27 cellular contexts compared by ENCODE assay signal in genomic region chr1:53665996-53666395, GRCh38.
"Had no signal": no experiment of that assay in that cellular context is flagged by ENCODE, and none has a peak within 500 bp of the region (broad histone marks: within the 10 kb centered on the region; RNA-seq: fewer than 3 reads in every experiment).

No MANE protein-coding gene starts in this region.

- DNase-seq: hypothalamus; immature natural killer cell; left ventricle myocardium inferior; mesendoderm; naive B cell; natural killer cell; nephron progenitor cell; occipital lobe; ovary; stimulated activated CD4-positive, alpha-beta T cell treated with anti-CD3 and anti-CD28 coated beads, Interleukin-4, amount 100 ng/mL, for 24 hours; stimulated activated naive CD4-positive, alpha-beta T cell; tibial artery; upper lobe of right lung had no signal

- H3K4me1 ChIP-seq: neural progenitor cell, tibial artery, upper lobe of right lung had no signal

- H3K36me3 Mint-ChIP-seq: immature natural killer cell; mesothelial cell of epicardium; naive B cell; natural killer cell; neural progenitor cell; stimulated activated effector memory CD8-positive, alpha-beta T cell treated with anti-CD3 and anti-CD28 coated beads, Interleukin-12 subunit alpha, Interleukin-12 subunit beta, amount 100 ng/mL, for 72 hours had no signal

- H3K27me3 Mint-ChIP-seq: naive B cell; stimulated activated naive CD8-positive, alpha-beta T cell treated with anti-CD3 and anti-CD28 coated beads, Interleukin-15, Interleukin-2, amounts not matched to agents 100 ng/mL and 50 ng/mL, for 24 hours had no signal

- H3K9ac ChIP-seq: neural progenitor cell had no signal

- H3K9me3 ChIP-seq: left ventricle myocardium inferior, neutrophil, ovary, right atrium auricular region, suprapubic skin, thoracic aorta, tibial artery, upper lobe of right lung had no signal

- H3K27me3 ChIP-seq: neural progenitor cell, neutrophil, ovary, right atrium auricular region, suprapubic skin, upper lobe of right lung had no signal

- H3K4me2 ChIP-seq: neural progenitor cell had no signal

- H3K4me3 ChIP-seq: left ventricle myocardium inferior, lung, neural progenitor cell, ovary, right atrium auricular region, skin epidermis, suprapubic skin, thoracic aorta, tibial artery, upper lobe of right lung had no signal

- H3K4me3 Mint-ChIP-seq: immature natural killer cell; mesothelial cell of epicardium; naive B cell; natural killer cell; nephron progenitor cell; neural progenitor cell; stimulated activated effector memory CD8-positive, alpha-beta T cell treated with anti-CD3 and anti-CD28 coated beads, Interleukin-12 subunit alpha, Interleukin-12 subunit beta, amount 100 ng/mL, for 72 hours; stimulated activated naive CD8-positive, alpha-beta T cell treated with anti-CD3 and anti-CD28 coated beads, Interleukin-15, Interleukin-2, amounts not matched to agents 100 ng/mL and 50 ng/mL, for 24 hours had no signal

- H2AFZ ChIP-seq: neural progenitor cell had no signal

- FAIRE-seq: islet of Langerhans, urothelium cell line had no signal

- H3K36me3 ChIP-seq: left ventricle myocardium inferior, neural progenitor cell, neutrophil, ovary, right atrium auricular region, suprapubic skin, thoracic aorta, tibial artery, upper lobe of right lung had no signal

- H3K27ac Mint-ChIP-seq: mesothelial cell of epicardium; natural killer cell; nephron progenitor cell; neural progenitor cell; progenitor cell of endocrine pancreas; stimulated activated effector memory CD8-positive, alpha-beta T cell treated with anti-CD3 and anti-CD28 coated beads, Interleukin-12 subunit alpha, Interleukin-12 subunit beta, amount 100 ng/mL, for 72 hours; stimulated activated naive CD8-positive, alpha-beta T cell treated with anti-CD3 and anti-CD28 coated beads, Interleukin-15, Interleukin-2, amounts not matched to agents 100 ng/mL and 50 ng/mL, for 24 hours had no signal

- ATAC-seq: natural killer cell; sciatic nerve; stimulated activated effector memory CD8-positive, alpha-beta T cell treated with anti-CD3 and anti-CD28 coated beads, Interleukin-12 subunit alpha, Interleukin-12 subunit beta, amount 100 ng/mL, for 72 hours; upper lobe of right lung had no signal

- H3K27ac ChIP-seq: left ventricle myocardium inferior, neural progenitor cell, neutrophil, ovary, right atrium auricular region, skin epidermis, suprapubic skin, thoracic aorta, tibial artery, upper lobe of right lung had no signal

- H3K4me1 Mint-ChIP-seq: immature natural killer cell; naive B cell; natural killer cell; stimulated activated effector memory CD8-positive, alpha-beta T cell treated with anti-CD3 and anti-CD28 coated beads, Interleukin-12 subunit alpha, Interleukin-12 subunit beta, amount 100 ng/mL, for 72 hours had no signal

- H3K9me3 Mint-ChIP-seq: immature natural killer cell; mesothelial cell of epicardium; naive B cell; natural killer cell; nephron progenitor cell; neural progenitor cell; stimulated activated effector memory CD8-positive, alpha-beta T cell treated with anti-CD3 and anti-CD28 coated beads, Interleukin-12 subunit alpha, Interleukin-12 subunit beta, amount 100 ng/mL, for 72 hours; stimulated activated naive CD8-positive, alpha-beta T cell treated with anti-CD3 and anti-CD28 coated beads, Interleukin-15, Interleukin-2, amounts not matched to agents 100 ng/mL and 50 ng/mL, for 24 hours had no signal
